8 cellular contexts compared by ENCODE assay signal in the genomic region with DNA sequence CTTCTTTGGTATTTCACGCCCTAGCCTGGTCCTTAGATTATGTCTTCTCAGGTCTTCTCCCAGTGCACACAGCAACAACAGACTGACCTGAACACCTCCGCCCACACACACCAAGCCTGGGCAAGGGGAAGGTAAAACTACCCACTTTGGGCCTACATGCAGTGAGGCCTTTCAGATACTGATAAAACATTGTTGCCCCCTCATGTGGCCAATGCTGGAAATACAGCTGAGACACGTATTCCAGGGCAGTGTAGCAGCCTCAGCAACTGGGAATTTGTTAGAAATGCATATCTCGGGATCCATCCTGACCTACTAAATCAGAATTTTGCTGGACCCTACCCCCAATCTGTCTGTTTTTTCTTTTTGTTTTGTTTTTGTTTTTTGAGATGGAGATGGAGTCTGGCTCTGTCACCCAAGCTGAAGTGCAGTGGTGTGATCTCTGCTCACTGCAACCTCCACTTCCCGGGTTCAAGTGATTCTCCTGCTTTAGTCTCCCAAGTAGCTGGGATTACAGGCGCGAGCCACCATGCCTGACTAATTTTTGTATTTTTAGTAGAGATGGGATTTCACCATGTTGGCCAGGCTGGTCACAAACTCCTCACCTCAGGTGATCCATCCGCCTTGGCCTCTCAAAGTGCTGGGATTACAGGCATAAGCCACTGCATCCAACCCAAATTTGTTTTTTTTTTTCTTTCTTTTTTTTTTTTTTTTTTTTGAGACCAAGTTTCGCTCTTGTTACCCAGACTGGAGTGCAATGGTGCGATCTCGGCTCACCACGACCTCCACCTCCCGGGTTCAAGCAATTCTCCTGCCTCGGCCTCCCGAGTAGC. TPM values are rescaled to one million over a fixed set of nuclear protein-coding genes. Genes with fewer than 3 reads are reported as not detected.
DNase-seq lines count a peak whose midpoint lies in the region; ATAC-seq, FAIRE-seq and TF ChIP-seq lines count a peak whose summit lies in the region.
"Not testable (repeated sequence)": the region's sequence is repeated elsewhere in the genome, so short reads cannot be mapped to it uniquely, and the experiment has no call there.

No MANE protein-coding gene starts in this region.

- intact Hi-C loops in HepG2 (cut with micrococcal nuclease; ENCODE audit: unreplicated experiment), result loop anchor here (1.0 to 2.0 kb wide), 2 partner anchors 56 to 115 kb away; no protein-coding TSS in a partner anchor

- DNase-seq in AG08396 (ENCODE audit: low spot score) (peak; percentile 79), M059J (ENCODE audit: low read depth) (peak; percentile 85), RCC 7860 (ENCODE audit: low spot score) (peak; percentile 25), HepG2 (ENCODE audit: low spot score) (peak; percentile 81)
- DNase-seq in activated CD8-positive, alpha-beta memory T cell treated with anti-CD3 and anti-CD28 coated beads, Interleukin-2, amount 50 U/mL, for 4 hours, result peak; percentile 80
- DNase-seq in effector CD8-positive, alpha-beta T cell (lab: John Stamatoyannopoulos, UW), result peak; percentile 73
- peak; percentile 69 to 76 for DNase-seq in stimulated activated CD4-positive, alpha-beta T cell treated with anti-CD3 and anti-CD28 coated beads, Interleukin-1b, Interleukin-23, amount 100 ng/mL, for 4 hours (ENCODE audit: low read depth in 2 of 2)

- H3K9ac ChIP-seq in HepG2 (ENCODE audit: insufficient read depth, low read depth, low read length), result not testable (repeated sequence)

- H3K27ac ChIP-seq in HepG2 (ENCODE audit: extremely low read length, insufficient read depth, low read length), result not testable (repeated sequence)

- TF ChIP-seq EP300 in HepG2 (IDR thresholded peaks at IDR 0.05; ENCODE audit: low read depth in 2 of 2, low read length in 2 of 2); HepG2 (CRISPR knock-in tag; IDR thresholded peaks at IDR 0.05; ENCODE audit: borderline replicate concordance): not testable (repeated sequence)

- H2AFZ ChIP-seq in HepG2 (ENCODE audit: low read length), result not testable (repeated sequence)

- not testable (repeated sequence) for FAIRE-seq in RCC 7860 (lab: Jason Lieb, UNC)
- FAIRE-seq in HepG2 (lab: Jason Lieb, UNC), result peak; percentile 91

- not testable (repeated sequence) for H3K27me3 ChIP-seq in HepG2 (ENCODE audit: control insufficient read depth in 1 of 2, insufficient read depth in 2 of 2, low read length in 2 of 2)

- peak; percentile 60 for TF ChIP-seq RAD21 in HepG2 (CRISPR knock-in tag; IDR thresholded peaks at IDR 0.05)

- not testable (repeated sequence) for H3K4me2 ChIP-seq in HepG2 (ENCODE audit: low read depth, low read length)

- CTCF ChIA-PET in HepG2 (lab: Yijun Ruan, JAX; ENCODE audit: low intra/inter-chr PET ratio, low total read pairs), result interaction anchor here (0.6 to 2.4 kb wide), 6 partner anchors 52 to 142 kb away, joined by 3 to 19 read pairs (median 4); a partner anchor contains a TSS

- H4K20me1 ChIP-seq in HepG2 (ENCODE audit: insufficient read depth, low read length), result not testable (repeated sequence)

- H3K79me2 ChIP-seq in HepG2 (ENCODE audit: insufficient read depth, low read length), result not testable (repeated sequence)

- peaks cover 13 to 29% of the 10 kb centered on the region in 2 experiments; a peak in 4 of 5 replicates for H3K36me3 ChIP-seq in HepG2 (replicated peaks in 1 of 2; ENCODE audit: control insufficient read depth in 1 of 2, insufficient read depth in 2 of 2, low read length in 2 of 2)

- peak; percentile 92 for TF ChIP-seq CTCF in HepG2 (CRISPR knock-in tag; IDR thresholded peaks at IDR 0.05)

- in situ Hi-C loops in HepG2 (cut with HindIII; ENCODE audit: extremely low pct_ligation_motif_present, low pct_unique_long_range_greater_than_20kb), result not testable (repeated sequence)

- POLR2A ChIA-PET in HepG2 (lab: Yijun Ruan, JAX), result interaction anchor here (0.6 to 10.8 kb wide), 12 partner anchors 9 to 75 kb away, joined by 3 to 172 read pairs (median 6); a partner anchor contains a TSS

- H3K4me1 ChIP-seq in HepG2 (ENCODE audit: insufficient read depth, low read length), result not testable (repeated sequence)

- not testable (repeated sequence) for H3K9me3 ChIP-seq in HepG2 (ENCODE audit: low read length)

- ATAC-seq in GM18867 (IDR thresholded peaks at IDR 0.05; ENCODE audit: unreplicated experiment) (peak; percentile 61), HepG2 (peak; percentile 83)

- H3K4me3 ChIP-seq in HepG2 (replicated peaks in 1 of 3; ENCODE audit: insufficient read depth in 1 of 3, low read depth in 2 of 3, low read length in 3 of 3), result not testable (repeated sequence)

- BruUV-seq in HepG2 (replicated peaks; lab: Mats Ljungman, UMichigan), result not testable (repeated sequence)

- TF ChIP-seq POLR2A in HepG2 (IDR thresholded peaks at IDR 0.05; ENCODE audit: insufficient read depth in 1 of 2, low read depth in 2 of 2, low read length in 2 of 2), result peak; percentile 47 to 60; a peak in 2 of 4 replicates

- 81% methylated on average over 15 of the region's 15 CpGs for WGBS in HepG2 (ENCODE audit: low lambda C conversion rate)

RNA-seq across cellular contexts. Expression of a gene that starts 19.5 kb away (rescaled TPM):
- total RNA-seq in M059J (2014; rRNA removed; shearing (Covaris generic)), result 17.9 and 28.8 TPM in 2 replicates
- 19.5 and 38.4 TPM in 2 replicates for total RNA-seq in HepG2 (2016; rRNA removed; fragmentation: Illumina TruSeq; extraction: Trizol)
- total RNA-seq in HepG2 (2016; cell fraction: cytosol; rRNA removed; fragmentation: Illumina TruSeq; extraction: Trizol; ENCODE audit: low read depth), result 5.1 and 5.4 TPM in 2 replicates
- 13.2 and 42.6 TPM in 2 replicates for total RNA-seq in HepG2 (2016; cell fraction: insoluble cytoplasmic fraction; rRNA removed; fragmentation: Illumina TruSeq; extraction: Trizol)
- 19.2 and 21.3 TPM in 2 replicates for total RNA-seq in HepG2 (2016; cell fraction: membrane; rRNA removed; fragmentation: Illumina TruSeq; extraction: Trizol)
- 91.7 and 92.9 TPM in 2 replicates for total RNA-seq in HepG2 (2016; cell fraction: nucleus; rRNA removed; fragmentation: Illumina TruSeq; extraction: Trizol)
- 24.2 and 26.3 TPM in 2 replicates for polyA plus RNA-seq in HepG2 (2011; rRNA removed)
- 7.9 and 8.8 TPM in 2 replicates for polyA plus RNA-seq in HepG2 (2011; cell fraction: cytosol; rRNA removed)
- polyA plus RNA-seq in HepG2 (2011; cell fraction: nucleus; rRNA removed), result 65.0 and 73.1 TPM in 2 replicates
- 21.8 and 27.4 TPM in 2 replicates for polyA plus RNA-seq in HepG2 (2012)
- 1.3 and 1.7 TPM in 2 replicates for polyA plus RNA-seq in HepG2 (2016; cell fraction: cytosol; fragmentation: Illumina TruSeq; extraction: Trizol; ENCODE audit: low read depth)
- polyA plus RNA-seq in HepG2 (2016; cell fraction: insoluble cytoplasmic fraction; fragmentation: Illumina TruSeq; extraction: Trizol; ENCODE audit: low read depth), result 13.5 and 21.2 TPM in 2 replicates
- polyA plus RNA-seq in HepG2 (2016; cell fraction: membrane; fragmentation: Illumina TruSeq; extraction: Trizol; ENCODE audit: low read depth), result 3.0 and 3.3 TPM in 2 replicates
- 51.3 and 58.2 TPM in 2 replicates for polyA plus RNA-seq in HepG2 (2016; cell fraction: nucleus; fragmentation: Illumina TruSeq; extraction: Trizol; ENCODE audit: insufficient read depth, low read depth)
- 75.0 and 146 TPM in 2 replicates for polyA minus RNA-seq in HepG2 (2011; rRNA and poly(A)+ RNA removed; ENCODE audit: low replicate concordance)
- 20.5 and 21.2 TPM in 2 replicates for polyA minus RNA-seq in HepG2 (2011; cell fraction: cytosol; rRNA and poly(A)+ RNA removed)
- 501 and 572 TPM in 2 replicates for polyA minus RNA-seq in HepG2 (2011; cell fraction: nucleus; rRNA and poly(A)+ RNA removed)

RNA-seq across cellular contexts. Expression of a gene that starts 20.1 kb away (rescaled TPM):
- total RNA-seq in M059J (2014; rRNA removed; shearing (Covaris generic)), result 85.5 and 108 TPM in 2 replicates
- total RNA-seq in HepG2 (2016; rRNA removed; fragmentation: Illumina TruSeq; extraction: Trizol), result 125 and 143 TPM in 2 replicates
- total RNA-seq in HepG2 (2016; cell fraction: cytosol; rRNA removed; fragmentation: Illumina TruSeq; extraction: Trizol; ENCODE audit: low read depth), result 32.6 TPM in 2 replicates
- 120 and 146 TPM in 2 replicates for total RNA-seq in HepG2 (2016; cell fraction: insoluble cytoplasmic fraction; rRNA removed; fragmentation: Illumina TruSeq; extraction: Trizol)
- total RNA-seq in HepG2 (2016; cell fraction: membrane; rRNA removed; fragmentation: Illumina TruSeq; extraction: Trizol), result 53.3 and 56.2 TPM in 2 replicates
- total RNA-seq in HepG2 (2016; cell fraction: nucleus; rRNA removed; fragmentation: Illumina TruSeq; extraction: Trizol), result 38.3 and 39.9 TPM in 2 replicates
- polyA plus RNA-seq in HepG2 (2011; rRNA removed), result 120 and 131 TPM in 2 replicates
- polyA plus RNA-seq in HepG2 (2011; cell fraction: cytosol; rRNA removed), result 137 and 149 TPM in 2 replicates
- polyA plus RNA-seq in HepG2 (2011; cell fraction: nucleus; rRNA removed), result 25.6 and 35.8 TPM in 2 replicates
- 83.8 and 84.0 TPM in 2 replicates for polyA plus RNA-seq in HepG2 (2012)
- polyA plus RNA-seq in HepG2 (2016; cell fraction: cytosol; fragmentation: Illumina TruSeq; extraction: Trizol; ENCODE audit: low read depth), result 28.1 and 28.2 TPM in 2 replicates
- 143 and 157 TPM in 2 replicates for polyA plus RNA-seq in HepG2 (2016; cell fraction: insoluble cytoplasmic fraction; fragmentation: Illumina TruSeq; extraction: Trizol; ENCODE audit: low read depth)
- 41.0 and 43.8 TPM in 2 replicates for polyA plus RNA-seq in HepG2 (2016; cell fraction: membrane; fragmentation: Illumina TruSeq; extraction: Trizol; ENCODE audit: low read depth)
- polyA plus RNA-seq in HepG2 (2016; cell fraction: nucleus; fragmentation: Illumina TruSeq; extraction: Trizol; ENCODE audit: insufficient read depth, low read depth), result 60.4 and 64.4 TPM in 2 replicates
- polyA minus RNA-seq in HepG2 (2011; rRNA and poly(A)+ RNA removed; ENCODE audit: low replicate concordance), result 114 and 157 TPM in 2 replicates
- polyA minus RNA-seq in HepG2 (2011; cell fraction: cytosol; rRNA and poly(A)+ RNA removed), result 64.3 and 74.7 TPM in 2 replicates
- 20.7 and 27.8 TPM in 2 replicates for polyA minus RNA-seq in HepG2 (2011; cell fraction: nucleus; rRNA and poly(A)+ RNA removed)

RNA-seq across cellular contexts. Expression of a gene that starts 26.3 kb away (rescaled TPM):
- 56.3 and 95.3 TPM in 2 replicates for total RNA-seq in M059J (2014; rRNA removed; shearing (Covaris generic))
- total RNA-seq in HepG2 (2016; rRNA removed; fragmentation: Illumina TruSeq; extraction: Trizol), result 98.9 and 104 TPM in 2 replicates
- 8.1 and 8.9 TPM in 2 replicates for total RNA-seq in HepG2 (2016; cell fraction: cytosol; rRNA removed; fragmentation: Illumina TruSeq; extraction: Trizol; ENCODE audit: low read depth)
- 89.2 and 106 TPM in 2 replicates for total RNA-seq in HepG2 (2016; cell fraction: insoluble cytoplasmic fraction; rRNA removed; fragmentation: Illumina TruSeq; extraction: Trizol)
- 23.0 and 27.5 TPM in 2 replicates for total RNA-seq in HepG2 (2016; cell fraction: membrane; rRNA removed; fragmentation: Illumina TruSeq; extraction: Trizol)
- 61.2 and 71.0 TPM in 2 replicates for total RNA-seq in HepG2 (2016; cell fraction: nucleus; rRNA removed; fragmentation: Illumina TruSeq; extraction: Trizol)
- 25.4 and 33.7 TPM in 2 replicates for polyA plus RNA-seq in HepG2 (2011; rRNA removed)
- 35.0 and 35.5 TPM in 2 replicates for polyA plus RNA-seq in HepG2 (2011; cell fraction: cytosol; rRNA removed)
- polyA plus RNA-seq in HepG2 (2011; cell fraction: nucleus; rRNA removed), result 75.1 and 116 TPM in 2 replicates
- polyA plus RNA-seq in HepG2 (2012), result 50.5 and 61.2 TPM in 2 replicates
- polyA plus RNA-seq in HepG2 (2016; cell fraction: cytosol; fragmentation: Illumina TruSeq; extraction: Trizol; ENCODE audit: low read depth), result 5.5 and 7.0 TPM in 2 replicates
- 87.5 and 108 TPM in 2 replicates for polyA plus RNA-seq in HepG2 (2016; cell fraction: insoluble cytoplasmic fraction; fragmentation: Illumina TruSeq; extraction: Trizol; ENCODE audit: low read depth)
- polyA plus RNA-seq in HepG2 (2016; cell fraction: membrane; fragmentation: Illumina TruSeq; extraction: Trizol; ENCODE audit: low read depth), result 13.4 and 16.7 TPM in 2 replicates
- 107 and 118 TPM in 2 replicates for polyA plus RNA-seq in HepG2 (2016; cell fraction: nucleus; fragmentation: Illumina TruSeq; extraction: Trizol; ENCODE audit: insufficient read depth, low read depth)
- 69.0 and 79.0 TPM in 2 replicates for polyA minus RNA-seq in HepG2 (2011; rRNA and poly(A)+ RNA removed; ENCODE audit: low replicate concordance)
- 37.8 and 41.4 TPM in 2 replicates for polyA minus RNA-seq in HepG2 (2011; cell fraction: cytosol; rRNA and poly(A)+ RNA removed)
- 51.5 and 64.8 TPM in 2 replicates for polyA minus RNA-seq in HepG2 (2011; cell fraction: nucleus; rRNA and poly(A)+ RNA removed)

RNA-seq across cellular contexts. Expression of a gene that starts 29.1 kb away (rescaled TPM):
- total RNA-seq in M059J (2014; rRNA removed; shearing (Covaris generic)), result 13.2 and 22.2 TPM in 2 replicates
- total RNA-seq in HepG2 (2016; rRNA removed; fragmentation: Illumina TruSeq; extraction: Trizol), result 5.4 and 9.2 TPM in 2 replicates
- 3.2 and 3.8 TPM in 2 replicates for total RNA-seq in HepG2 (2016; cell fraction: cytosol; rRNA removed; fragmentation: Illumina TruSeq; extraction: Trizol; ENCODE audit: low read depth)
- 4.1 and 8.8 TPM in 2 replicates for total RNA-seq in HepG2 (2016; cell fraction: insoluble cytoplasmic fraction; rRNA removed; fragmentation: Illumina TruSeq; extraction: Trizol)
- total RNA-seq in HepG2 (2016; cell fraction: membrane; rRNA removed; fragmentation: Illumina TruSeq; extraction: Trizol), result 4.9 and 5.1 TPM in 2 replicates
- 15.0 and 18.1 TPM in 2 replicates for total RNA-seq in HepG2 (2016; cell fraction: nucleus; rRNA removed; fragmentation: Illumina TruSeq; extraction: Trizol)
- 23.4 and 23.6 TPM in 2 replicates for polyA plus RNA-seq in HepG2 (2011; rRNA removed)
- polyA plus RNA-seq in HepG2 (2011; cell fraction: cytosol; rRNA removed), result 10.8 and 11.0 TPM in 2 replicates
- 109 and 119 TPM in 2 replicates for polyA plus RNA-seq in HepG2 (2011; cell fraction: nucleus; rRNA removed)
- polyA plus RNA-seq in HepG2 (2012), result 20.0 and 22.9 TPM in 2 replicates
- polyA plus RNA-seq in HepG2 (2016; cell fraction: cytosol; fragmentation: Illumina TruSeq; extraction: Trizol; ENCODE audit: low read depth), result 5.4 and 5.6 TPM in 2 replicates
- polyA plus RNA-seq in HepG2 (2016; cell fraction: insoluble cytoplasmic fraction; fragmentation: Illumina TruSeq; extraction: Trizol; ENCODE audit: low read depth), result 9.1 and 11.5 TPM in 2 replicates
- 6.3 and 6.4 TPM in 2 replicates for polyA plus RNA-seq in HepG2 (2016; cell fraction: membrane; fragmentation: Illumina TruSeq; extraction: Trizol; ENCODE audit: low read depth)
- 79.3 and 83.9 TPM in 2 replicates for polyA plus RNA-seq in HepG2 (2016; cell fraction: nucleus; fragmentation: Illumina TruSeq; extraction: Trizol; ENCODE audit: insufficient read depth, low read depth)
- polyA minus RNA-seq in HepG2 (2011; rRNA and poly(A)+ RNA removed; ENCODE audit: low replicate concordance), result 1.2 and 8.8 TPM in 2 replicates
- 5.5 and 8.2 TPM in 2 replicates for polyA minus RNA-seq in HepG2 (2011; cell fraction: cytosol; rRNA and poly(A)+ RNA removed)
- polyA minus RNA-seq in HepG2 (2011; cell fraction: nucleus; rRNA and poly(A)+ RNA removed), result 26.5 and 34.9 TPM in 2 replicates

RNA-seq across cellular contexts. Expression of a gene that starts 40.4 kb away (rescaled TPM):
- total RNA-seq in M059J (2014; rRNA removed; shearing (Covaris generic)), result 21.2 and 45.8 TPM in 2 replicates
- 13.9 and 14.6 TPM in 2 replicates for total RNA-seq in HepG2 (2016; rRNA removed; fragmentation: Illumina TruSeq; extraction: Trizol)
- total RNA-seq in HepG2 (2016; cell fraction: cytosol; rRNA removed; fragmentation: Illumina TruSeq; extraction: Trizol; ENCODE audit: low read depth), result 6.5 and 6.6 TPM in 2 replicates
- total RNA-seq in HepG2 (2016; cell fraction: insoluble cytoplasmic fraction; rRNA removed; fragmentation: Illumina TruSeq; extraction: Trizol), result 13.8 and 15.5 TPM in 2 replicates
- 12.6 and 13.1 TPM in 2 replicates for total RNA-seq in HepG2 (2016; cell fraction: membrane; rRNA removed; fragmentation: Illumina TruSeq; extraction: Trizol)
- total RNA-seq in HepG2 (2016; cell fraction: nucleus; rRNA removed; fragmentation: Illumina TruSeq; extraction: Trizol), result 11.4 and 14.4 TPM in 2 replicates
- 20.6 and 21.2 TPM in 2 replicates for polyA plus RNA-seq in HepG2 (2011; rRNA removed)
- 14.8 and 17.1 TPM in 2 replicates for polyA plus RNA-seq in HepG2 (2011; cell fraction: cytosol; rRNA removed)
- polyA plus RNA-seq in HepG2 (2011; cell fraction: nucleus; rRNA removed), result 16.1 and 23.0 TPM in 2 replicates
- polyA plus RNA-seq in HepG2 (2012), result 12.5 and 15.6 TPM in 2 replicates
- polyA plus RNA-seq in HepG2 (2016; cell fraction: cytosol; fragmentation: Illumina TruSeq; extraction: Trizol; ENCODE audit: low read depth), result 5.9 and 6.1 TPM in 2 replicates
- 27.5 and 29.3 TPM in 2 replicates for polyA plus RNA-seq in HepG2 (2016; cell fraction: insoluble cytoplasmic fraction; fragmentation: Illumina TruSeq; extraction: Trizol; ENCODE audit: low read depth)
- polyA plus RNA-seq in HepG2 (2016; cell fraction: membrane; fragmentation: Illumina TruSeq; extraction: Trizol; ENCODE audit: low read depth), result 13.6 and 13.9 TPM in 2 replicates
- 25.4 and 26.7 TPM in 2 replicates for polyA plus RNA-seq in HepG2 (2016; cell fraction: nucleus; fragmentation: Illumina TruSeq; extraction: Trizol; ENCODE audit: insufficient read depth, low read depth)
- 34.9 and 73.8 TPM in 2 replicates for polyA minus RNA-seq in HepG2 (2011; rRNA and poly(A)+ RNA removed; ENCODE audit: low replicate concordance)
- 4.9 and 5.8 TPM in 2 replicates for polyA minus RNA-seq in HepG2 (2011; cell fraction: cytosol; rRNA and poly(A)+ RNA removed)
- 20.6 and 27.1 TPM in 2 replicates for polyA minus RNA-seq in HepG2 (2011; cell fraction: nucleus; rRNA and poly(A)+ RNA removed)

Comparison
In these comparisons a context has a peak if more than half of its experiments do, and no peak if none do; other contexts are left out.
1. DNase-seq: peak in every context shown above with its lines; median percentile 85 in M059J; 81 in HepG2; 80 in activated CD8-positive, alpha-beta memory T cell treated with anti-CD3 and anti-CD28 coated beads, Interleukin-2, amount 50 U/mL, for 4 hours; 79 in AG08396; 73 in effector CD8-positive, alpha-beta T cell; 72 in stimulated activated CD4-positive, alpha-beta T cell treated with anti-CD3 and anti-CD28 coated beads, Interleukin-1b, Interleukin-23, amount 100 ng/mL, for 4 hours; 25 in RCC 7860.